In the genomic region with DNA sequence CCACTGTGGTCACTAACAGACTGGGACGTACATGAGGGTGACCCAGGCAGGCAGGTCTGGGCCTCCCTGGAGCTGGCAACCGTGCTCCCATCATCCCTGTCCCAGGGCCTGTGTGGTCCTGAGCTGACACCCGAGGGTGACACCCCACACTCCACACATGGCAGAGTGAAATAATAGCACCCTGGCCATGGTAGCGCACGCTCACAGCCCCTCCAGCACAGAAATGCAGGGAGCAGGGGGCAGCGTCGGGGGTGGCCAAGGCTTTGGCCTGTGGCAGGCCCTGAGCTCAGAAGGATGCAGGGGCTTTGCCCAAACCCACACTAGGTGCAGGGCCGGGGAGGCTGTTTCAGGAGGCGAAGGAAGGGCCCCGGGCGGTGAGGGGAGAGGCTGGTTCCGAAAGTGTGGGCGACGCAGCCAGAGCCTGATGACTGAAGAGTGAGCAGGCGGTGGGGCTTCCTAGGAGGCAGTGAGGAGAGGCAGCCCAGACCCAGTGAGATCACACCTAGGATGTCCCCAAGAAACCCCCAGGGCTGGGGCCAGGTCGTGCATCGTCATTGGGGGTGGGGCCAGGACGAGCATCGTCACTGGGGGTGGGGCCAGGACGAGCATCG, we compare ENCODE assay signal across 8 cellular contexts. TPM values are rescaled to one million over a fixed set of nuclear protein-coding genes. Genes with fewer than 3 reads are reported as not detected.
DNase-seq lines count a peak whose midpoint lies in the region; ATAC-seq and TF ChIP-seq lines count a peak whose summit lies in the region.

No MANE protein-coding gene starts in this region.

- DNase-seq in NCI-H82 (lab: John Stamatoyannopoulos, UW) (peak; percentile 54), NCI-H82 treated with DMSO at 0.1 percent for 48 hours (lab: John Stamatoyannopoulos, UW; ENCODE audit: unreplicated experiment) (no peak), T-helper 9 cell (peak; percentile 79), astrocyte of the spinal cord (ENCODE audit: low read depth, low spot score) (peak; percentile 52), immature natural killer cell (peak; percentile 55 to 84 (median 75)), DMS114 treated with DMSO at 0.1 percent for 48 hours (lab: John Stamatoyannopoulos, UW; ENCODE audit: unreplicated experiment) (no peak)
- DNase-seq in stimulated activated CD4-positive, alpha-beta T cell treated with anti-CD3 and anti-CD28 coated beads, Interleukin-2, amount 100 ng/mL, for 24 hours: peak; percentile 82 to 84

- H3K27ac Mint-ChIP-seq in immature natural killer cell: peak overlapping the region; percentile 73 to 97 (median 92)

- peaks cover 6 to 29% of the 10 kb centered on the region in 2 donors for H3K4me1 Mint-ChIP-seq in immature natural killer cell

- H3K4me3 ChIP-seq in astrocyte of the spinal cord (ENCODE audit: low read depth, low read length): peak overlapping the region; percentile 43

- no peaks in the 10 kb centered on the region for H3K36me3 Mint-ChIP-seq in immature natural killer cell

- in situ Hi-C loops in astrocyte of the spinal cord (cut with HindIII; ENCODE audit: low sequenced_read_pairs): no loop called here

- TF ChIP-seq CTCF in astrocyte of the spinal cord (IDR thresholded peaks at IDR 0.05; ENCODE audit: low read depth, low read length): no peak

- peak overlapping the region; percentile 18 to 79 (median 73) for H3K4me3 Mint-ChIP-seq in immature natural killer cell

- peaks cover 0 to 2% (median 0%) of the 10 kb centered on the region in 6 donors for H3K9me3 Mint-ChIP-seq in immature natural killer cell

- ATAC-seq in HG03354 (IDR thresholded peaks at IDR 0.05; ENCODE audit: poor library complexity, severe bottlenecking, unreplicated experiment): peak; percentile 47

- H3K27me3 Mint-ChIP-seq in immature natural killer cell (ENCODE audit: low read depth in 3 of 3): peaks cover 14 to 28% (median 20%) of the 10 kb centered on the region in 3 donors

RNA-seq across cellular contexts. Expression of a gene that starts 12.9 kb away (rescaled TPM):
- not detected for polyA plus RNA-seq in immature natural killer cell

RNA-seq across cellular contexts. Expression of a gene that starts 29.3 kb away (rescaled TPM):
- polyA plus RNA-seq in immature natural killer cell: not detected

RNA-seq across cellular contexts. Expression of a gene that starts 44.7 kb away (rescaled TPM):
- polyA plus RNA-seq in immature natural killer cell: under 1 TPM in 1 of 3 donors, not detected in 2; 0.50 TPM

Comparison
In these comparisons a context has a peak if more than half of its experiments do, and no peak if none do; other contexts are left out.
1. DNase-seq: peak in NCI-H82 (single experiment), T-helper 9 cell (single experiment), astrocyte of the spinal cord (single experiment), immature natural killer cell (3 of 3) and stimulated activated CD4-positive, alpha-beta T cell treated with anti-CD3 and anti-CD28 coated beads, Interleukin-2, amount 100 ng/mL, for 24 hours (2 of 2); none in NCI-H82 treated with DMSO at 0.1 percent for 48 hours (single experiment) and DMS114 treated with DMSO at 0.1 percent for 48 hours (single experiment).